1 cellular context compared by ENCODE assay signal in genomic region chr11:57335343-57336110, GRCh38.
TF ChIP-seq lines count a peak whose summit lies in the region.

SSRP1 (minus strand) TSS chr11:57335892; CDS start chr11:57335121, 771 bp downstream.

TF ChIP-seq in K562, 482 proteins besides CTCF, POLR2A, EP300 and RAD21 (continued from another document):
- TF ChIP-seq PATZ1 (CRISPR knock-in tag; IDR thresholded peaks at IDR 0.05; ENCODE audit: borderline replicate concordance), result no peak
- no peak for TF ChIP-seq ZNF79 (CRISPR knock-in tag; IDR thresholded peaks at IDR 0.05; ENCODE audit: low read depth)
- no peak for TF ChIP-seq FOXO4 (CRISPR knock-in tag; IDR thresholded peaks at IDR 0.05)
- TF ChIP-seq CREB1 (IDR thresholded peaks at IDR 0.05), result no peak
- peak; percentile 63 for TF ChIP-seq CREB1 (CRISPR knock-in tag; IDR thresholded peaks at IDR 0.05)
- TF ChIP-seq SNAPC5 (CRISPR knock-in tag; IDR thresholded peaks at IDR 0.05), result no peak
- no peak for TF ChIP-seq GATAD2A (IDR thresholded peaks at IDR 0.05)
- no peak for TF ChIP-seq ZNF239 (CRISPR knock-in tag; IDR thresholded peaks at IDR 0.05)
- TF ChIP-seq HDGF (IDR thresholded peaks at IDR 0.05), result no peak
- TF ChIP-seq ZNF280A (IDR thresholded peaks at IDR 0.05; ENCODE audit: low read depth, partially characterized antibody), result no peak
- no peak for TF ChIP-seq ZNF584 (CRISPR knock-in tag; IDR thresholded peaks at IDR 0.05; ENCODE audit: low read depth)
- no peak for TF ChIP-seq ZKSCAN8 (CRISPR knock-in tag; IDR thresholded peaks at IDR 0.05)
- no peak for TF ChIP-seq YBX1 (IDR thresholded peaks at IDR 0.05)
- TF ChIP-seq ZBTB17 (CRISPR knock-in tag; IDR thresholded peaks at IDR 0.05), result no peak
- no peak for TF ChIP-seq REST (CRISPR knock-in tag; IDR thresholded peaks at IDR 0.05; ENCODE audit: low read depth)
- no peak for TF ChIP-seq PPARD (CRISPR knock-in tag; IDR thresholded peaks at IDR 0.05)
- TF ChIP-seq ERF (CRISPR knock-in tag; IDR thresholded peaks at IDR 0.05), result no peak
- TF ChIP-seq NKRF (IDR thresholded peaks at IDR 0.05; ENCODE audit: borderline replicate concordance), result peak; percentile 42; the same call in 1 of the 2 replicates
- no peak for TF ChIP-seq CTBP1 (IDR thresholded peaks at IDR 0.05; ENCODE audit: borderline replicate concordance)
- no peak for TF ChIP-seq DNMT1 (IDR thresholded peaks at IDR 0.05)
- peak; percentile 83 for TF ChIP-seq RBFOX2 (IDR thresholded peaks at IDR 0.05; ENCODE audit: low read depth, low read length)
- no peak for TF ChIP-seq TAF15 (IDR thresholded peaks at IDR 0.05; ENCODE audit: low read depth, low read length)
- TF ChIP-seq NFXL1 (CRISPR knock-in tag; IDR thresholded peaks at IDR 0.05), result no peak
- no peak for TF ChIP-seq RFX5 (IDR thresholded peaks at IDR 0.05; ENCODE audit: low read depth, low read length)
- TF ChIP-seq PML (IDR thresholded peaks at IDR 0.05; ENCODE audit: low read length), result no peak
- no peak for TF ChIP-seq MCM7 (IDR thresholded peaks at IDR 0.05)
- TF ChIP-seq KLF13 (tag; IDR thresholded peaks at IDR 0.05; ENCODE audit: borderline replicate concordance, low read depth), result no peak
- no peak for TF ChIP-seq ZNF518B (CRISPR knock-in tag; IDR thresholded peaks at IDR 0.05)
- no peak for TF ChIP-seq MTA1 (IDR thresholded peaks at IDR 0.05; ENCODE audit: borderline replicate concordance)
- TF ChIP-seq ZBTB9 (CRISPR knock-in tag; IDR thresholded peaks at IDR 0.05), result no peak
- TF ChIP-seq TFAM (CRISPR knock-in tag; conservative IDR thresholded peaks at IDR 0.05), result no peak
- no peak for TF ChIP-seq ZNF780A (CRISPR knock-in tag; IDR thresholded peaks at IDR 0.05)
- TF ChIP-seq HOXB6 (CRISPR knock-in tag; IDR thresholded peaks at IDR 0.05; ENCODE audit: borderline replicate concordance), result no peak
- no peak for TF ChIP-seq TFE3 (CRISPR knock-in tag; IDR thresholded peaks at IDR 0.05)
- no peak for TF ChIP-seq SMAD1 (IDR thresholded peaks at IDR 0.05; ENCODE audit: low read depth, low read length, partially characterized antibody)
- TF ChIP-seq MED1 (CRISPR knock-in tag; IDR thresholded peaks at IDR 0.05; ENCODE audit: borderline replicate concordance), result no peak
- no peak for TF ChIP-seq MTA2 (IDR thresholded peaks at IDR 0.05; ENCODE audit: low read depth)
- TF ChIP-seq EHMT2 (IDR thresholded peaks at IDR 0.05), result no peak
- no peak for TF ChIP-seq ZNF707 (CRISPR knock-in tag; conservative IDR thresholded peaks at IDR 0.05)
- peak; percentile 60; the same call in 1 of the 2 replicates for TF ChIP-seq TFAP4 (CRISPR knock-in tag; IDR thresholded peaks at IDR 0.05; ENCODE audit: borderline replicate concordance)
